In the genomic region with DNA sequence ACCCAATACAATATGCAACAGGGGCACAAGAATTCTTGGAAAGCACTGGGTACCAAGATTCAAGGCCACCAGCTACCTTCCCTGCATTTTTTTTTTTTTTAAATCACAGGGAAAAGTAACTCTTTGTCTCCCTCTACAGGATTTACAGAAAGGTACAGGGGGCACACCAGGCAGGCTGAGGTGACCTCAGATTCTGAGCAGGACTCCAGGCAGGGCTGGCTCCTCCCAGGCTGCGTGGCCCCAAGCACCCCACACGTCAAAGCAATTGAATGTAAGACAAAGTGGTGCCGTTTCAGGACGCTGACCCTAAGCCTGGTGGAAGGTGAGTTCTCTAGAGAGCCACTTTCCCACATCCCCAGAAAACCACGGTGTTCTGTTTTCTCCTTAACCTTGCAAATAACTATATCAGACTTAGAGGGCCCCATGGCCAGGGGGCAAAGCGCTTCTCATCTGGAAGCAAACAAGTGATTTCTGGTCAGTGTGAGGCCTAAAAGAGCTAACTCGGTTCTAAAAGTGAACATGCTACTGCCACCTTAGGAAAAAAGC, we compare ENCODE assay signal across 9 cellular contexts.
A peak's percentile ranks its signal among the peaks of the same experiment; 100 is the strongest.
DNase-seq lines count a peak whose midpoint lies in the region; TF ChIP-seq lines count a peak whose summit lies in the region.
"Had no signal": no experiment of that assay in that cellular context is flagged by ENCODE, and none has a peak within 500 bp of the region (broad histone marks: within the 10 kb centered on the region; RNA-seq: fewer than 3 reads in every experiment).

No MANE protein-coding gene starts in this region.

- H3K4me1 ChIP-seq in SK-N-SH (ENCODE audit: control insufficient read depth in 1 of 2, insufficient read depth in 2 of 2, low read depth in 1 of 2, low read length in 1 of 2) (peaks cover 0 to 6% of the 10 kb centered on the region in 2 experiments; a peak in 1 of 4 replicates), mesendoderm (ENCODE audit: control insufficient read depth, low read depth, low read length) (no peaks in the 10 kb centered on the region)

- H3K9ac ChIP-seq in SK-N-SH (no peak overlapping the region), mesendoderm (ENCODE audit: low read length) (no peak overlapping the region)

- intact Hi-C loops in dorsolateral prefrontal cortex (cut with DNase I) = no loop called here

- no peak overlapping the region for H3K18ac ChIP-seq in mesendoderm (ENCODE audit: low read length)

- H3K9me2 ChIP-seq in SK-N-SH = no peaks in the 10 kb centered on the region

- peaks cover 14% of the 10 kb centered on the region for H3K4me1 Mint-ChIP-seq in type B pancreatic cell (ENCODE audit: unreplicated experiment)

- no peaks in the 10 kb centered on the region for H3K79me1 ChIP-seq in mesendoderm (ENCODE audit: low read length)

- H3K9me3 ChIP-seq in SK-N-SH = no peaks in the 10 kb centered on the region
- H3K9me3 ChIP-seq: neutrophil had no signal

- H3K23ac ChIP-seq in mesendoderm (ENCODE audit: low read length) = no peak overlapping the region

- H3K79me2 ChIP-seq in SK-N-SH (ENCODE audit: insufficient read depth) (no peaks in the 10 kb centered on the region), mesendoderm (ENCODE audit: control insufficient read depth, insufficient read depth, low read length) (no peaks in the 10 kb centered on the region)

- H3K27me3 Mint-ChIP-seq in type B pancreatic cell = no peaks in the 10 kb centered on the region

- CTCF ChIA-PET in SK-N-SH (lab: Yijun Ruan, JAX) = interaction anchor here (0.5 to 7.1 kb wide), 40 partner anchors 7 to 1063 kb away, joined by 3 to 47 read pairs (median 3); no protein-coding TSS in a partner anchor

- TF ChIP-seq CTCF in GM06990 (IDR thresholded peaks at IDR 0.05; ENCODE audit: insufficient read depth, low read length, poor library complexity, severe bottlenecking) (peak; percentile 67), SK-N-SH (IDR thresholded peaks at IDR 0.05) (peak; percentile 80), dorsolateral prefrontal cortex (IDR thresholded peaks at IDR 0.05 in 54 of 56, conservative IDR thresholded peaks at IDR 0.05 in 2 of 56; ENCODE audit: low read depth in 1 of 56, partially characterized antibody in 56 of 56) (peak; percentile 31 to 76 (median 62)), type B pancreatic cell (conservative IDR thresholded peaks at IDR 0.05) (peak; percentile 85)

- H4K8ac ChIP-seq in mesendoderm (ENCODE audit: low read depth, low read length) = no peak overlapping the region

- H2BK120ac ChIP-seq in mesendoderm (ENCODE audit: low read depth, low read length) = no peak overlapping the region

- H3F3A ChIP-seq in SK-N-SH (replicated peaks; ENCODE audit: insufficient read depth) = no peaks in the 10 kb centered on the region

- H3K27ac Mint-ChIP-seq in type B pancreatic cell = peak overlapping the region; percentile 16

- no peak overlapping the region for H2AK5ac ChIP-seq in mesendoderm (ENCODE audit: low read length)

- H3K27ac ChIP-seq in SK-N-SH (ENCODE audit: low read depth in 2 of 2, low read length in 1 of 2) (no peak overlapping the region), dorsolateral prefrontal cortex (no peak overlapping the region), mesendoderm (ENCODE audit: low read depth, low read length) (no peak overlapping the region)
- H3K27ac ChIP-seq: neutrophil had no signal

- H3K27me3 ChIP-seq in GM06990 (replicated peaks; ENCODE audit: control insufficient read depth, insufficient read depth, low read length) (no peaks in the 10 kb centered on the region; the same call in 1 of the 2 replicates), SK-N-SH (ENCODE audit: insufficient read depth) (no peaks in the 10 kb centered on the region; the same call in 1 of the 2 replicates), dorsolateral prefrontal cortex (no peaks in the 10 kb centered on the region), mesendoderm (ENCODE audit: insufficient read depth, low read length, poor library complexity) (no peaks in the 10 kb centered on the region)

- H3K4me2 ChIP-seq in SK-N-SH = no peak overlapping the region
- H3K4me2 ChIP-seq in mesendoderm (ENCODE audit: low read length) = no peak overlapping the region

- H4K20me1 ChIP-seq in SK-N-SH (ENCODE audit: insufficient read depth) = no peaks in the 10 kb centered on the region

- no peak overlapping the region for H2BK15ac ChIP-seq in mesendoderm (replicated peaks; ENCODE audit: low read depth)

- no peak overlapping the region for H3K4ac ChIP-seq in mesendoderm (ENCODE audit: low read depth, low read length)

- no peaks in the 10 kb centered on the region for H3K9me3 Mint-ChIP-seq in type B pancreatic cell

- TF ChIP-seq EP300 in SK-N-SH (IDR thresholded peaks at IDR 0.05; ENCODE audit: borderline replicate concordance in 1 of 2, low read depth in 1 of 2, low read length in 1 of 2) = no peak

- TF ChIP-seq RAD21 in SK-N-SH (IDR thresholded peaks at IDR 0.05; ENCODE audit: low read length) = peak; percentile 82

- H3K56ac ChIP-seq in mesendoderm (ENCODE audit: low read length) = no peak overlapping the region

- H3K36me3 ChIP-seq in GM06990 (ENCODE audit: control insufficient read depth, insufficient read depth, low read length) (no peaks in the 10 kb centered on the region), SK-N-SH (replicated peaks in 1 of 2; ENCODE audit: control insufficient read depth in 1 of 2, insufficient read depth in 2 of 2, low read length in 1 of 2) (no peaks in the 10 kb centered on the region), mesendoderm (ENCODE audit: control insufficient read depth, insufficient read depth, low read length) (peaks cover 32% of the 10 kb centered on the region)
- H3K36me3 ChIP-seq: neutrophil had no signal

- no peak overlapping the region for H2AFZ ChIP-seq in SK-N-SH (ENCODE audit: low read depth)

- H3K4me3 ChIP-seq in GM06990 (replicated peaks; ENCODE audit: low read depth, low read length) = no peak overlapping the region
- H3K4me3 ChIP-seq in SK-N-SH (ENCODE audit: low read depth in 2 of 2, low read length in 1 of 2) = no peak overlapping the region; a peak in 1 of 4 replicates
- no peak overlapping the region for H3K4me3 ChIP-seq in dorsolateral prefrontal cortex
- H3K4me3 ChIP-seq in mesendoderm (ENCODE audit: low read length) = no peak overlapping the region

- H3K36me3 Mint-ChIP-seq in type B pancreatic cell = peaks cover 3% of the 10 kb centered on the region

- H3K4me3 Mint-ChIP-seq in type B pancreatic cell = no peak overlapping the region

- DNase-seq in AG08396 (ENCODE audit: low spot score) (peak; percentile 87), GM06990 (ENCODE audit: extremely low read depth, insufficient read length) (no peak), HUDEP-2 (lab: John Stamatoyannopoulos, UW; ENCODE audit: unreplicated experiment in 76 of 76) (peak in 43 of 76 experiments; percentile 4 to 60 (median 24)), SK-N-SH (peak; percentile 88), dorsolateral prefrontal cortex (no peak), mesendoderm (peak; percentile 76), type B pancreatic cell (ENCODE audit: extremely low spot score, unreplicated experiment) (no peak), activated gamma-delta T cell (lab: John Stamatoyannopoulos, UW) (no peak)

- POLR2A ChIA-PET in SK-N-SH (lab: Yijun Ruan, JAX) = interaction anchor here (0.6 kb wide), 1 partner anchor 538 kb away, joined by 6 read pairs; no protein-coding TSS in a partner anchor

- WGBS in SK-N-SH (ENCODE audit: low lambda C conversion rate) = 26% methylated on average over 7 of the region's 7 CpGs
- WGBS in mesendoderm (ENCODE audit: extremely low coverage, insufficient coverage, low lambda C conversion rate) = no CpG with 5 or more reads among the region's 7 CpGs

- H4K5ac ChIP-seq in mesendoderm (ENCODE audit: low read length) = no peak overlapping the region

- H2BK5ac ChIP-seq in mesendoderm (ENCODE audit: low read length) = no peak overlapping the region

TF ChIP-seq in SK-N-SH, 30 proteins besides CTCF, POLR2A, EP300 and RAD21 (continues in another document):
- TF ChIP-seq, protein P1, sequence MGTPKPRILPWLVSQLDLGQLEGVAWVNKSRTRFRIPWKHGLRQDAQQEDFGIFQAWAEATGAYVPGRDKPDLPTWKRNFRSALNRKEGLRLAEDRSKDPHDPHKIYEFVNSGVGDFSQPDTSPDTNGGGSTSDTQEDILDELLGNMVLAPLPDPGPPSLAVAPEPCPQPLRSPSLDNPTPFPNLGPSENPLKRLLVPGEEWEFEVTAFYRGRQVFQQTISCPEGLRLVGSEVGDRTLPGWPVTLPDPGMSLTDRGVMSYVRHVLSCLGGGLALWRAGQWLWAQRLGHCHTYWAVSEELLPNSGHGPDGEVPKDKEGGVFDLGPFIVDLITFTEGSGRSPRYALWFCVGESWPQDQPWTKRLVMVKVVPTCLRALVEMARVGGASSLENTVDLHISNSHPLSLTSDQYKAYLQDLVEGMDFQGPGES (IDR thresholded peaks at IDR 0.05; ENCODE audit: low read depth, low read length) = no peak
- TF ChIP-seq MEF2A (IDR thresholded peaks at IDR 0.05; ENCODE audit: borderline replicate concordance, low read depth) (no peak), SMC3 (IDR thresholded peaks at IDR 0.05; ENCODE audit: low read depth, low read length) (peak; percentile 56), CHD2 (IDR thresholded peaks at IDR 0.05; ENCODE audit: low read length, partially characterized antibody) (no peak)
- TF ChIP-seq, protein P2, sequence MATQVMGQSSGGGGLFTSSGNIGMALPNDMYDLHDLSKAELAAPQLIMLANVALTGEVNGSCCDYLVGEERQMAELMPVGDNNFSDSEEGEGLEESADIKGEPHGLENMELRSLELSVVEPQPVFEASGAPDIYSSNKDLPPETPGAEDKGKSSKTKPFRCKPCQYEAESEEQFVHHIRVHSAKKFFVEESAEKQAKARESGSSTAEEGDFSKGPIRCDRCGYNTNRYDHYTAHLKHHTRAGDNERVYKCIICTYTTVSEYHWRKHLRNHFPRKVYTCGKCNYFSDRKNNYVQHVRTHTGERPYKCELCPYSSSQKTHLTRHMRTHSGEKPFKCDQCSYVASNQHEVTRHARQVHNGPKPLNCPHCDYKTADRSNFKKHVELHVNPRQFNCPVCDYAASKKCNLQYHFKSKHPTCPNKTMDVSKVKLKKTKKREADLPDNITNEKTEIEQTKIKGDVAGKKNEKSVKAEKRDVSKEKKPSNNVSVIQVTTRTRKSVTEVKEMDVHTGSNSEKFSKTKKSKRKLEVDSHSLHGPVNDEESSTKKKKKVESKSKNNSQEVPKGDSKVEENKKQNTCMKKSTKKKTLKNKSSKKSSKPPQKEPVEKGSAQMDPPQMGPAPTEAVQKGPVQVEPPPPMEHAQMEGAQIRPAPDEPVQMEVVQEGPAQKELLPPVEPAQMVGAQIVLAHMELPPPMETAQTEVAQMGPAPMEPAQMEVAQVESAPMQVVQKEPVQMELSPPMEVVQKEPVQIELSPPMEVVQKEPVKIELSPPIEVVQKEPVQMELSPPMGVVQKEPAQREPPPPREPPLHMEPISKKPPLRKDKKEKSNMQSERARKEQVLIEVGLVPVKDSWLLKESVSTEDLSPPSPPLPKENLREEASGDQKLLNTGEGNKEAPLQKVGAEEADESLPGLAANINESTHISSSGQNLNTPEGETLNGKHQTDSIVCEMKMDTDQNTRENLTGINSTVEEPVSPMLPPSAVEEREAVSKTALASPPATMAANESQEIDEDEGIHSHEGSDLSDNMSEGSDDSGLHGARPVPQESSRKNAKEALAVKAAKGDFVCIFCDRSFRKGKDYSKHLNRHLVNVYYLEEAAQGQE (IDR thresholded peaks at IDR 0.05; ENCODE audit: low read depth, low read length) = no peak

Comparison
In these comparisons a context has a peak if more than half of its experiments do, and no peak if none do; other contexts are left out.
1. DNase-seq: peak in AG08396 (single experiment), HUDEP-2 (43 of 76), SK-N-SH (single experiment) and mesendoderm (single experiment); none in GM06990 (single experiment), dorsolateral prefrontal cortex (0 of 10), type B pancreatic cell (single experiment) and activated gamma-delta T cell (single experiment).
2. Peak in every context shown above with its lines, with median percentiles within 50 percentile points of each other: CTCF ChIP-seq.